In the genomic region with DNA sequence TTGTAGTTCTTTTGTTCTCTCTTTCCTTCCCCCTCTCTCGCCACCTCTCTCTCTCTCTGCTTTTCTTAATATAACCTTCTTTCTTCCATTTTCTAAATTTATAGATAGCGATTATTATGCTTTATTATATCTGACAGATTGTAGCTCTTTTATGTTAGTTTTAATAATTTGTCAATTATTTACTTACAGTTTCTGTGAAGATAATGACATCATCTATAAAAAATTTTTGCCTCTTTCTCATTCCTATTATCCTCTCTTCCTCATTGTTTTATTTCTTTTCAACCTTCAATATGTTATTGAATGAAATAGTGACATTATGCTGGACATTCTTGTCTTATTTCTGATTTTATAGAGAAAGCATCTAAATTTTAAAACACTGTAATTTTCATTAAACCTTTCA, we compare ENCODE assay signal across 8 cellular contexts.
"Had no signal": no experiment of that assay in that cellular context is flagged by ENCODE, and none has a peak within 500 bp of the region (broad histone marks: within the 10 kb centered on the region; RNA-seq: fewer than 3 reads in every experiment).

No MANE protein-coding gene starts in this region.

- H3K9ac ChIP-seq: KMS-11 had no signal

- H3K27me3 Mint-ChIP-seq: IgD-negative memory B cell had no signal

- ATAC-seq: K562 had no signal

- DNase-seq: IMR-90, KBM-7, KG1 had no signal

- H3K4me1 Mint-ChIP-seq: IgD-negative memory B cell had no signal

- FAIRE-seq: HTR-8/SVneo, K562 had no signal

- H3K4me3 ChIP-seq: K562 had no signal

- H3K27ac Mint-ChIP-seq: IgD-negative memory B cell had no signal

- H3K27ac ChIP-seq: HL-60, KMS-11 had no signal

- H3K4me2 ChIP-seq: KMS-11 had no signal

- H3K36me3 Mint-ChIP-seq: IgD-negative memory B cell had no signal

- H3K4me3 Mint-ChIP-seq: IgD-negative memory B cell had no signal
